Comparison of ENCODE assay signal across 8 cellular contexts in the genomic region with DNA sequence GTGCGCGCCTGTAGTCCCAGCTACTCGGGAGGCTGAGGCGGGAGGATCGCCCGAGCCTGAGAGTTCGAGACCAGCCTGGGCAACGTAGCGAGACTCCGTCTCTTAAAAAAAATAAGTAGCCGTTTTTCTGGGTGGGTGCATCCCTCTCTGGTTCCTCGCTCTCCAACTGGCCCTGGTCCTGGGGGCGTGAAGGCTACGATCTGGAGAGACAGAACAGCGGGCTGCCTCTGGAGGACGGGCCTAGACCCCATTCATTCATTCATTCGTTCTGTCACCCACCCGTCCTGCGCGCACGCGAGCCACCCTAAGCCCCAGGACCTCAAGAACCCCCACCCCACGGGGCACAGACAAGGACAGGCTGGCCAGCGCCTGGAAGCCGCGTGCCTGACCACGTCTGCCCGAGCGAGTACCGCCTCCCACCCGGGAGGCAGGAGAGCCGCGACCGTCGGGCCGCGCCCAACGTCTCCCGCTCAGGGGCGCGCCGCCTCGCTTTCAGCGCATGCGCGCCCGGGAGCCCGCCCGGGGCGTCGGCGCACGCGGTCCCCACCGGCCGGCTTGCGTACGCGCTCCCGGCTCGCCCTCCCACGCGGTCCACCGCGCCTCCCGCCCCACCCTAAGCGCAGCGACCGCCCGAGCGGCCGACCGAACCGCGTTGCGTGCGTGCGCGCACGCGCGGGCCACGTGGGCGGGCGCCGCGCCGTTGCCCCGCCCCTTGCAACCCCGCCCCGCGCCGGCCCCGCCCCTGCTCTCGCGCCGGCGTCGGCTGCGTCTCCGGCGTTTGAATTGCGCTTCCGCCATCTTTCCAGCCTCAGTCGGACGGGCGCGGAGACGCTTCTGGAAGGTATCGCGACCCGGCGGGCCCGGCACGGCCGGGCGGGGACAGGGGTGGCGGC. TPM values are rescaled to one million over a fixed set of nuclear protein-coding genes. Genes with fewer than 3 reads are reported as not detected.
DNase-seq lines count a peak whose midpoint lies in the region; ATAC-seq and TF ChIP-seq lines count a peak whose summit lies in the region.

Gene RAN, plus strand, starts transcription at position 781 of the 893 bp plus-strand sequence. CDS start 528 bp downstream, outside the sequence.

- H3K14ac ChIP-seq in trophoblast cell (ENCODE audit: low read length), result peak within 1 kb of the TSS; percentile 99

- H3K9me3 ChIP-seq in trophoblast cell (ENCODE audit: insufficient read depth, low read depth, low read length) (no peaks in the 10 kb centered on the region), tibial nerve (no peaks in the 10 kb centered on the region)

- H2BK120ac ChIP-seq in trophoblast cell (ENCODE audit: insufficient read depth, low read length, poor library complexity), result peak within 1 kb of the TSS; percentile 99

- peak within 1 kb of the TSS; percentile 91 for H2BK12ac ChIP-seq in trophoblast cell (ENCODE audit: low read length)

- peak; percentile 56 to 65 for TF ChIP-seq POLR2A in tibial nerve (IDR thresholded peaks at IDR 0.05)

- no peaks in the 10 kb centered on the region for H3K27me3 ChIP-seq in trophoblast cell (ENCODE audit: insufficient read depth, low read length)
- H3K27me3 ChIP-seq in tibial nerve, result no peaks in the 10 kb centered on the region

- H2BK5ac ChIP-seq in trophoblast cell (ENCODE audit: low read depth, low read length, poor library complexity), result peak within 1 kb of the TSS; percentile 96

- TF ChIP-seq CTCF in GM12864 (IDR thresholded peaks at IDR 0.05; ENCODE audit: low read depth, low read length, missing control alignments) (no peak), tibial nerve (IDR thresholded peaks at IDR 0.05) (peak in 2 of 5 experiments; percentile 10 to 30)

- H3K27me3 Mint-ChIP-seq in activated naive CD8-positive, alpha-beta T cell treated with anti-CD3 and anti-CD28 coated beads, Interleukin-2, amount 50 U/mL, for 24 hours, result no peaks in the 10 kb centered on the region

- no peaks in the 10 kb centered on the region for H3K9me3 Mint-ChIP-seq in activated naive CD8-positive, alpha-beta T cell treated with anti-CD3 and anti-CD28 coated beads, Interleukin-2, amount 50 U/mL, for 24 hours

- H2AK5ac ChIP-seq in trophoblast cell (ENCODE audit: low read length), result peak within 1 kb of the TSS; percentile 85

- peaks cover 12% of the 10 kb centered on the region for H3K79me2 ChIP-seq in trophoblast cell (ENCODE audit: control insufficient read depth, insufficient read depth, low read length, poor library complexity)

- peak; percentile 81 for ATAC-seq in HG02759 (IDR thresholded peaks at IDR 0.05; ENCODE audit: unreplicated experiment)
- peak; percentile 73 for ATAC-seq in activated naive CD8-positive, alpha-beta T cell treated with anti-CD3 and anti-CD28 coated beads, Interleukin-2, amount 50 U/mL, for 24 hours
- peak; percentile 94 for ATAC-seq in Right ventricle myocardium superior (ENCODE audit: poor library complexity)

- peaks cover 42% of the 10 kb centered on the region for H3K36me3 Mint-ChIP-seq in activated naive CD8-positive, alpha-beta T cell treated with anti-CD3 and anti-CD28 coated beads, Interleukin-2, amount 50 U/mL, for 24 hours (ENCODE audit: low read depth)

- H3K4me3 Mint-ChIP-seq in activated naive CD8-positive, alpha-beta T cell treated with anti-CD3 and anti-CD28 coated beads, Interleukin-2, amount 50 U/mL, for 24 hours, result peak within 1 kb of the TSS; percentile 100

- intact Hi-C loops in Right ventricle myocardium superior (cut with DNase I), result no loop called here

- H3K4me1 ChIP-seq in trophoblast cell (ENCODE audit: control insufficient read depth in 1 of 2, insufficient read depth in 2 of 2, low read length in 2 of 2) (peaks cover 4 to 7% of the 10 kb centered on the region in 2 experiments), tibial nerve (peaks cover 0 to 44% (median 18%) of the 10 kb centered on the region in 4 donors)

- H2AFZ ChIP-seq in trophoblast cell (ENCODE audit: insufficient read depth, low read length, poor library complexity), result peak within 1 kb of the TSS; percentile 100

- H3K23ac ChIP-seq in trophoblast cell (ENCODE audit: low read length), result no peak within 1 kb of the TSS

- peak within 1 kb of the TSS; percentile 88 for H3K27ac ChIP-seq in trophoblast cell (ENCODE audit: low read depth, low read length)
- peak within 1 kb of the TSS; percentile 93 to 97 (median 94) for H3K27ac ChIP-seq in tibial nerve

- H3K4me1 Mint-ChIP-seq in activated naive CD8-positive, alpha-beta T cell treated with anti-CD3 and anti-CD28 coated beads, Interleukin-2, amount 50 U/mL, for 24 hours, result peaks cover 70% of the 10 kb centered on the region

- peak within 1 kb of the TSS; percentile 100 for H4K8ac ChIP-seq in trophoblast cell (ENCODE audit: low read depth, low read length)

- H3K27ac Mint-ChIP-seq in activated naive CD8-positive, alpha-beta T cell treated with anti-CD3 and anti-CD28 coated beads, Interleukin-2, amount 50 U/mL, for 24 hours, result peak within 1 kb of the TSS; percentile 100

- TF ChIP-seq EP300 in tibial nerve (IDR thresholded peaks at IDR 0.05), result peak in 1 of 2 donors; percentile 67

- peaks cover 15% of the 10 kb centered on the region for H3K79me1 ChIP-seq in trophoblast cell (ENCODE audit: low read length)

- H4K12ac ChIP-seq in trophoblast cell (ENCODE audit: low read depth, low read length), result peak within 1 kb of the TSS; percentile 100

- H3K9ac ChIP-seq in trophoblast cell (ENCODE audit: low read length), result peak within 1 kb of the TSS; percentile 96

- peak within 1 kb of the TSS; percentile 100 for H3K18ac ChIP-seq in trophoblast cell (ENCODE audit: low read length)

- no CpG with 5 or more reads among the region's 118 CpGs for WGBS in trophoblast cell (ENCODE audit: extremely low coverage, insufficient coverage, insufficient read length)
- WGBS in tibial nerve, 2 donors, result 22 to 24% methylated on average over 18 to 27 of the region's 118 CpGs

- peak within 1 kb of the TSS; percentile 77 for H3K4me2 ChIP-seq in trophoblast cell (ENCODE audit: low read length)

- peaks cover 17 to 23% of the 10 kb centered on the region in 2 experiments for H3K36me3 ChIP-seq in trophoblast cell (ENCODE audit: control insufficient read depth in 1 of 2, insufficient read depth in 2 of 2, low read length in 2 of 2)
- peaks cover 0 to 33% (median 19%) of the 10 kb centered on the region in 3 donors for H3K36me3 ChIP-seq in tibial nerve

- H3K4ac ChIP-seq in trophoblast cell (ENCODE audit: low read depth, low read length), result peak within 1 kb of the TSS; percentile 99

- DNase-seq in GM12864 (ENCODE audit: low read depth), result peak; percentile 72
- peak; percentile 63 for DNase-seq in NCI-H1417 treated with DMSO at 0.1 percent for 48 hours (lab: John Stamatoyannopoulos, UW)
- DNase-seq in SW480 (ENCODE audit: low spot score), result peak; percentile 86
- DNase-seq in activated naive CD8-positive, alpha-beta T cell treated with anti-CD3 and anti-CD28 coated beads, Interleukin-2, amount 50 U/mL, for 24 hours, result peak; percentile 94
- peak; percentile 95 for DNase-seq in Right ventricle myocardium superior
- DNase-seq in trophoblast cell, result peak; percentile 83 to 94
- DNase-seq in tibial nerve (ENCODE audit: low spot score in 2 of 2), result peak; percentile 60 to 74

- peak within 1 kb of the TSS; percentile 99 for H4K91ac ChIP-seq in trophoblast cell (ENCODE audit: low read depth, low read length)

- H3K4me3 ChIP-seq in GM12864 (ENCODE audit: low read depth, low read length) (peak within 1 kb of the TSS; percentile 97), trophoblast cell (ENCODE audit: low read depth, low read length) (peak within 1 kb of the TSS; percentile 88), tibial nerve (peak within 1 kb of the TSS; percentile 74 to 99 (median 78))

RNA-seq across cellular contexts. Expression of gene RAN, which starts in this region (rescaled TPM):
- total RNA-seq in Right ventricle myocardium superior (225 TPM), tibial nerve (100 to 1,000 TPM; 105 to 155 (median 124) TPM)
- polyA plus RNA-seq in trophoblast cell (2013), result 542 and 555 TPM in 2 replicates

Comparison
In these comparisons a context has a peak if more than half of its experiments do, and no peak if none do; other contexts are left out.
1. Peak in every context shown above with its lines: DNase-seq, ATAC-seq, H3K4me3 ChIP-seq and H3K27ac ChIP-seq.